Comparison of ENCODE assay signal across 1 cellular context in the genomic region with DNA sequence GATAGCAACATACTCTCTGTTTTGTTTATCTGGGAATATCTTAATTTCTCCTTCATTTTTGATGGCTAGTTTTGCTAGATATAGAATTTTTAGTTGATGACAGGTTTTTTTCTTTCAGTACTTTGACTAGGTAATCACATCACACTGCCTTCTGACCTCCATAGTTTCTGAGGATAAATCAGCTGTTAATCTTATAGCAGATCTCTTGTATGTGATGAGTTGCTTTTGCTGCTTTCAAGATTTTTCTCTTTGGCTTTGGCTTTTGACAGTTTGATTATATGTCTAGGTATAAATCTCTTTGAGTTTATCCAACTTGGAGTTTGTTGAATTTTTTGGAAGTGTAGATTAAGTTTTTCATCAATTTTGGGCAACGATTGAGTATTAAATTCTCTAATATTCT.
TF ChIP-seq lines count a peak whose summit lies in the region.

No MANE protein-coding gene starts in this region.

TF ChIP-seq in HEK293, 187 proteins besides CTCF, POLR2A, EP300 and RAD21 (continued from another document):
- TF ChIP-seq ZNF529 (tag by site-specific recombination; IDR thresholded peaks at IDR 0.05; ENCODE audit: insufficient replicate concordance) (peak; percentile 27), ZNF626 (tag by site-specific recombination; IDR thresholded peaks at IDR 0.05) (peak; percentile 75; the same call in 1 of the 2 replicates), KLF8 (tag by site-specific recombination; IDR thresholded peaks at IDR 0.05) (no peak), GLI2 (tag by site-specific recombination; IDR thresholded peaks at IDR 0.05; ENCODE audit: borderline replicate concordance, low read depth) (no peak), ZNF366 (tag by site-specific recombination; conservative IDR thresholded peaks at IDR 0.05) (no peak), ZNF596 (tag by site-specific recombination; IDR thresholded peaks at IDR 0.05) (no peak), ZNF510 (tag by site-specific recombination; IDR thresholded peaks at IDR 0.05; ENCODE audit: insufficient replicate concordance) (peak; percentile 34), ZNF223 (tag by site-specific recombination; IDR thresholded peaks at IDR 0.05) (no peak), BCL11B (tag by site-specific recombination; IDR thresholded peaks at IDR 0.05; ENCODE audit: low read depth) (no peak), TRIM28 (IDR thresholded peaks at IDR 0.05; ENCODE audit: borderline replicate concordance, low read length) (peak; percentile 73; the same call in 1 of the 2 replicates), ZNF558 (tag by site-specific recombination; IDR thresholded peaks at IDR 0.05) (peak; percentile 62; the same call in 1 of the 2 replicates), ZNF701 (tag by site-specific recombination; IDR thresholded peaks at IDR 0.05) (no peak)
